22 cellular contexts compared by ENCODE assay signal in genomic region chr16:48918520-48919258, GRCh38.
A peak's percentile ranks its signal among the peaks of the same experiment; 100 is the strongest.
DNase-seq lines count a peak whose midpoint lies in the region; ATAC-seq and TF ChIP-seq lines count a peak whose summit lies in the region.
"Had no signal": no experiment of that assay in that cellular context is flagged by ENCODE, and none has a peak within 500 bp of the region (broad histone marks: within the 10 kb centered on the region; RNA-seq: fewer than 3 reads in every experiment).

No MANE protein-coding gene starts in this region.

- H3K4me2 ChIP-seq in GM23338 (no peak overlapping the region), PC-3 (ENCODE audit: low read length) (peak overlapping the region; percentile 43)

- H3K27ac ChIP-seq in GM23338 (ENCODE audit: low read depth) (no peak overlapping the region), PC-3 (ENCODE audit: low read length) (peak overlapping the region; percentile 30), upper lobe of right lung (no peak overlapping the region), body of pancreas (no peak overlapping the region), SJCRH30 (no peak overlapping the region)
- H3K27ac ChIP-seq: colonic mucosa, gastroesophageal sphincter, HL-60, sigmoid colon, stomach had no signal

- H3K4me1 ChIP-seq in GM23338 (ENCODE audit: insufficient read depth) = no peaks in the 10 kb centered on the region
- peaks cover 15% of the 10 kb centered on the region for H3K4me1 ChIP-seq in PC-3 (ENCODE audit: insufficient read depth, low read length)
- H3K4me1 ChIP-seq in upper lobe of right lung = no peaks in the 10 kb centered on the region
- H3K4me1 ChIP-seq in body of pancreas = no peaks in the 10 kb centered on the region
- H3K4me1 ChIP-seq in SJCRH30 = no peaks in the 10 kb centered on the region
- H3K4me1 ChIP-seq: colonic mucosa, gastroesophageal sphincter, sigmoid colon, stomach had no signal

- H3K27me3 ChIP-seq in GM23338 (ENCODE audit: insufficient read depth) (no peaks in the 10 kb centered on the region), PC-3 (ENCODE audit: low read length) (no peaks in the 10 kb centered on the region), upper lobe of right lung (no peaks in the 10 kb centered on the region), body of pancreas (no peaks in the 10 kb centered on the region), SJCRH30 (no peaks in the 10 kb centered on the region)
- H3K27me3 ChIP-seq: colonic mucosa, sigmoid colon, stomach had no signal

- no peak overlapping the region for H3K27ac Mint-ChIP-seq in GM23338
- H3K27ac Mint-ChIP-seq: activated naive CD8-positive, alpha-beta T cell; activated T-cell treated with anti-CD3 and anti-CD28 coated beads, Interleukin-2, amount 50 U/mL, for 72 hours; B cell; T-helper 2 cell treated with Interferon-gamma antibody and Interleukin-4, amounts not matched to agents 5 μg/mL and 100 μg/mL, for 36 hours had no signal

- ATAC-seq in GM23338 (no peak; the same call in 2 of the 3 replicates), PC-3 (peak; percentile 83), upper lobe of right lung (peak; percentile 38), body of pancreas (no peak)
- ATAC-seq: activated T-cell treated with anti-CD3 and anti-CD28 coated beads, Interleukin-2, amount 50 U/mL, for 72 hours; gastroesophageal sphincter; K562 had no signal

- H3K27me3 Mint-ChIP-seq in GM23338 (ENCODE audit: insufficient read depth, low read depth, poor library complexity) = peaks cover 1% of the 10 kb centered on the region
- H3K27me3 Mint-ChIP-seq: activated naive CD8-positive, alpha-beta T cell; B cell had no signal

- no peak for TF ChIP-seq CTCF in GM23338 (conservative IDR thresholded peaks at IDR 0.05; ENCODE audit: low read depth in 2 of 2)
- no peak for TF ChIP-seq CTCF in PC-3 (conservative IDR thresholded peaks at IDR 0.05; ENCODE audit: low read depth, low read length)
- TF ChIP-seq CTCF in epithelial cell of proximal tubule (conservative IDR thresholded peaks at IDR 0.05; ENCODE audit: low read depth, low read length) = no peak
- TF ChIP-seq CTCF in upper lobe of right lung (IDR thresholded peaks at IDR 0.05) = no peak
- no peak for TF ChIP-seq CTCF in body of pancreas (IDR thresholded peaks at IDR 0.05)

- 59 to 67% methylated on average over 4 of the region's 4 CpGs for WGBS in body of pancreas, 2 donors

- no peaks in the 10 kb centered on the region for H4K20me1 ChIP-seq in GM23338 (replicated peaks; ENCODE audit: insufficient read depth)
- H4K20me1 ChIP-seq in PC-3 (ENCODE audit: low read length) = no peaks in the 10 kb centered on the region

- DNase-seq in GM23338 (ENCODE audit: low spot score) (peak; percentile 37), PC-3 (peak; percentile 61), epithelial cell of proximal tubule (ENCODE audit: low read depth) (peak; percentile 4), upper lobe of right lung (no peak), body of pancreas (no peak), DMS114 treated with DMSO at 0.1 percent for 48 hours (lab: John Stamatoyannopoulos, UW; ENCODE audit: unreplicated experiment) (no peak), SJCRH30 (no peak)
- DNase-seq: activated T-cell treated with anti-CD3 and anti-CD28 coated beads, Interleukin-2, amount 50 U/mL, for 72 hours; Calu3; colonic mucosa; NCI-H1092; NCI-H2029 treated with DMSO at 0.1 percent for 48 hours; NCI-H524; SHP77 treated with DMSO at 0.1 percent for 48 hours; sigmoid colon; stomach had no signal

- no peak overlapping the region for H3K4me3 Mint-ChIP-seq in GM23338
- H3K4me3 Mint-ChIP-seq: activated naive CD8-positive, alpha-beta T cell; activated T-cell treated with anti-CD3 and anti-CD28 coated beads, Interleukin-2, amount 50 U/mL, for 72 hours; B cell; T-helper 2 cell treated with Interferon-gamma antibody and Interleukin-4, amounts not matched to agents 5 μg/mL and 100 μg/mL, for 36 hours had no signal

- TF ChIP-seq POLR2A in body of pancreas (IDR thresholded peaks at IDR 0.05) = no peak

- CTCF ChIA-PET in PC-3 (lab: Charles Lee) = no interaction called here

- H3K9ac ChIP-seq in PC-3 (ENCODE audit: low read length) = no peak overlapping the region

- no peaks in the 10 kb centered on the region for H3K36me3 ChIP-seq in GM23338 (ENCODE audit: insufficient read depth)
- no peaks in the 10 kb centered on the region for H3K36me3 ChIP-seq in PC-3 (ENCODE audit: low read depth, low read length)
- no peaks in the 10 kb centered on the region for H3K36me3 ChIP-seq in upper lobe of right lung
- no peaks in the 10 kb centered on the region for H3K36me3 ChIP-seq in body of pancreas (replicated peaks in 1 of 2; ENCODE audit: insufficient read depth in 1 of 2, low read depth in 2 of 2)
- H3K36me3 ChIP-seq in SJCRH30 = no peaks in the 10 kb centered on the region
- H3K36me3 ChIP-seq: colonic mucosa, gastroesophageal sphincter, sigmoid colon, stomach had no signal

- no peak overlapping the region for H2AFZ ChIP-seq in GM23338
- H2AFZ ChIP-seq in PC-3 (ENCODE audit: low read length) = no peak overlapping the region

- no TSS peak for BruUV-seq in PC-3 (replicated peaks; lab: Mats Ljungman, UMichigan)

- no peaks in the 10 kb centered on the region; the same call in 2 of the 3 replicates for H3K4me1 Mint-ChIP-seq in GM23338
- H3K4me1 Mint-ChIP-seq: B cell had no signal

- no peaks in the 10 kb centered on the region for H3F3A ChIP-seq in GM23338 (replicated peaks; ENCODE audit: low read depth)
- no peaks in the 10 kb centered on the region for H3F3A ChIP-seq in PC-3 (ENCODE audit: low read length, unreplicated experiment)

- H3K9me3 ChIP-seq in PC-3 (ENCODE audit: low read length) = no peaks in the 10 kb centered on the region
- H3K9me3 ChIP-seq in upper lobe of right lung = no peaks in the 10 kb centered on the region
- H3K9me3 ChIP-seq in body of pancreas = no peaks in the 10 kb centered on the region
- no peaks in the 10 kb centered on the region for H3K9me3 ChIP-seq in SJCRH30 (replicated peaks)
- H3K9me3 ChIP-seq: colonic mucosa, sigmoid colon, stomach had no signal

- H3K4me3 ChIP-seq in GM23338 (no peak overlapping the region), PC-3 (ENCODE audit: low read length) (no peak overlapping the region), epithelial cell of proximal tubule (ENCODE audit: low read depth, low read length) (no peak overlapping the region), upper lobe of right lung (no peak overlapping the region), body of pancreas (no peak overlapping the region), SJCRH30 (no peak overlapping the region)
- H3K4me3 ChIP-seq: colonic mucosa, gastroesophageal sphincter, K562, sigmoid colon, stomach had no signal

- no peaks in the 10 kb centered on the region for H3K79me2 ChIP-seq in GM23338 (replicated peaks; ENCODE audit: insufficient read depth)
- H3K79me2 ChIP-seq in PC-3 (ENCODE audit: low read length) = no peaks in the 10 kb centered on the region

- POLR2A ChIA-PET in PC-3 (lab: Charles Lee; ENCODE audit: unreplicated experiment) = no interaction called here

- H3K9me2 ChIP-seq in GM23338 (ENCODE audit: insufficient read depth) (no peaks in the 10 kb centered on the region; the same call in 1 of the 2 replicates), PC-3 (replicated peaks; ENCODE audit: low read length) (no peaks in the 10 kb centered on the region)

- intact Hi-C loops in PC-3 (cut with micrococcal nuclease) (loop anchor here (2.0 kb wide), 1 partner anchor 46 kb away; no protein-coding TSS in a partner anchor), upper lobe of right lung (cut with DNase I) (loop anchor here (5.0 kb wide), 1 partner anchor 96 kb away; no protein-coding TSS in a partner anchor), body of pancreas (cut with DNase I) (no loop called here)

- H3K36me3 Mint-ChIP-seq in GM23338 (ENCODE audit: low read depth) = no peaks in the 10 kb centered on the region
- H3K36me3 Mint-ChIP-seq: activated naive CD8-positive, alpha-beta T cell had no signal

- H3K9me3 Mint-ChIP-seq in GM23338 = 0 out of 3 replicates have a peak, but pooled peaks cover 3% of the 10 kb centered on the region
- H3K9me3 Mint-ChIP-seq: T-helper 2 cell treated with Interferon-gamma antibody and Interleukin-4, amounts not matched to agents 5 μg/mL and 100 μg/mL, for 36 hours had no signal

TF ChIP-seq in GM23338, 12 proteins besides CTCF, POLR2A, EP300 and RAD21 (continues in another document):
- no peak for TF ChIP-seq ZNF331 (CRISPR knock-in tag; IDR thresholded peaks at IDR 0.05; ENCODE audit: low read depth)

Comparison
In these comparisons a context has a peak if more than half of its experiments do, and no peak if none do; other contexts are left out.
1. ATAC-seq: peak in PC-3 (single experiment) and upper lobe of right lung (single experiment); none in GM23338 (single experiment) and body of pancreas (single experiment).
2. DNase-seq: peak in GM23338 (single experiment), PC-3 (single experiment) and epithelial cell of proximal tubule (single experiment); none in upper lobe of right lung (single experiment), body of pancreas (0 of 4), DMS114 treated with DMSO at 0.1 percent for 48 hours (single experiment) and SJCRH30 (0 of 2).